8 cellular contexts compared by ENCODE assay signal in genomic region chr4:94208268-94208667, GRCh38. TPM values are rescaled to one million over a fixed set of nuclear protein-coding genes. Genes with fewer than 3 reads are reported as not detected.
DNase-seq lines count a peak whose midpoint lies in the region; ATAC-seq and TF ChIP-seq lines count a peak whose summit lies in the region.

No MANE protein-coding gene starts in this region.

- peak overlapping the region; percentile 100 for H3K27ac Mint-ChIP-seq in MCF 10A (ENCODE audit: low read depth, unreplicated experiment)
- H3K27ac Mint-ChIP-seq in mesothelial cell of epicardium: peak overlapping the region; percentile 99

- H3K4me3 Mint-ChIP-seq in MCF 10A (ENCODE audit: unreplicated experiment) (peak overlapping the region; percentile 98), mesothelial cell of epicardium (peak overlapping the region; percentile 92)

- H3K4me3 ChIP-seq in AG10803 (ENCODE audit: low read length): peak overlapping the region; percentile 79
- peak overlapping the region; percentile 84 for H3K4me3 ChIP-seq in Jurkat, Clone E6-1 (ENCODE audit: low read length)

- H3K4me1 Mint-ChIP-seq in MCF 10A (ENCODE audit: insufficient read depth, unreplicated experiment): peaks cover 16% of the 10 kb centered on the region
- peaks cover 30% of the 10 kb centered on the region for H3K4me1 Mint-ChIP-seq in mesothelial cell of epicardium

- POLR2A ChIA-PET in MCF 10A (lab: Yijun Ruan, JAX): interaction anchor here (0.6 to 1.9 kb wide), 8 partner anchors 11 to 1207 kb away, joined by 3 to 11 read pairs (median 4); no protein-coding TSS in a partner anchor

- intact Hi-C loops in MCF 10A (cut with micrococcal nuclease) (no loop called here), posterior vena cava (cut with DNase I) (no loop called here)

- CTCF ChIA-PET in MCF 10A (lab: Yijun Ruan, JAX): no interaction called here

- no peak for ATAC-seq in GM21423 (IDR thresholded peaks at IDR 0.05; ENCODE audit: unreplicated experiment)
- ATAC-seq in GM21515 (IDR thresholded peaks at IDR 0.05; ENCODE audit: unreplicated experiment): no peak

- H3K9me3 Mint-ChIP-seq in MCF 10A (ENCODE audit: unreplicated experiment): no peaks in the 10 kb centered on the region
- no peaks in the 10 kb centered on the region for H3K9me3 Mint-ChIP-seq in mesothelial cell of epicardium

- TF ChIP-seq CTCF in AG10803 (conservative IDR thresholded peaks at IDR 0.05; ENCODE audit: low read length): no peak
- no peak for TF ChIP-seq CTCF in MCF 10A (IDR thresholded peaks at IDR 0.05; ENCODE audit: unreplicated experiment)
- no peak for TF ChIP-seq CTCF in mesothelial cell of epicardium (IDR thresholded peaks at IDR 0.05; ENCODE audit: unreplicated experiment)

- TSS peak; percentile 44 for BruUV-seq in MCF 10A (replicated peaks; lab: Mats Ljungman, UMichigan)

- H3K27me3 Mint-ChIP-seq in MCF 10A (ENCODE audit: insufficient read depth, unreplicated experiment): no peaks in the 10 kb centered on the region
- H3K27me3 Mint-ChIP-seq in mesothelial cell of epicardium (ENCODE audit: low read depth): no peaks in the 10 kb centered on the region

- H3K36me3 Mint-ChIP-seq in MCF 10A (ENCODE audit: insufficient read depth, unreplicated experiment): peaks cover 37% of the 10 kb centered on the region
- peaks cover 22% of the 10 kb centered on the region for H3K36me3 Mint-ChIP-seq in mesothelial cell of epicardium

- DNase-seq in AG10803 (ENCODE audit: low read depth) (no peak), MCF 10A (ENCODE audit: unreplicated experiment) (no peak), mesothelial cell of epicardium (ENCODE audit: low spot score in 2 of 2, unreplicated experiment in 2 of 2) (no peak), posterior vena cava (ENCODE audit: low spot score) (no peak)
- no peak for DNase-seq in Jurkat, Clone E6-1 (ENCODE audit: low read depth, low spot score)
- no peak for DNase-seq in activated CD8-positive, alpha-beta memory T cell treated with anti-CD3 and anti-CD28 coated beads, Interleukin-2, amount 50 U/mL, for 4 hours

RNA-seq across cellular contexts. Expression of gene SMARCAD1, which starts 0.6 kb away (rescaled TPM):
- polyA plus RNA-seq in Jurkat, Clone E6-1 (2012; ENCODE audit: insufficient read depth, insufficient read length): 26.2 TPM
- total RNA-seq in MCF 10A (2022): 38.1 and 44.1 TPM in 2 replicates
- total RNA-seq in mesothelial cell of epicardium: 62.7 to 65.3 TPM (median 63.6 TPM) in 3 replicates
- total RNA-seq in posterior vena cava: 10 to 100 TPM; 19.9 to 20.7 TPM
